Comparison of ENCODE assay signal across 21 cellular contexts in genomic region chr9:71442937-71443336, GRCh38.
A peak's percentile ranks its signal among the peaks of the same experiment; 100 is the strongest.
DNase-seq lines count a peak whose midpoint lies in the region; ATAC-seq, FAIRE-seq and TF ChIP-seq lines count a peak whose summit lies in the region.
"Had no signal": no experiment of that assay in that cellular context is flagged by ENCODE, and none has a peak within 500 bp of the region (broad histone marks: within the 10 kb centered on the region; RNA-seq: fewer than 3 reads in every experiment).

No MANE protein-coding gene starts in this region.

- H3K4me1 Mint-ChIP-seq in astrocyte (ENCODE audit: low read depth, unreplicated experiment): no peaks in the 10 kb centered on the region

- no peaks in the 10 kb centered on the region for H3K36me3 Mint-ChIP-seq in astrocyte (ENCODE audit: low read depth, unreplicated experiment)
- H3K36me3 Mint-ChIP-seq: CD4-positive, alpha-beta memory T cell had no signal

- in situ Hi-C loops in HepG2 (cut with HindIII; ENCODE audit: extremely low pct_ligation_motif_present, low pct_unique_long_range_greater_than_20kb): no loop called here
- in situ Hi-C loops in GM13977 (cut with MboI; ENCODE audit: low pct_unique_long_range_greater_than_20kb, low sequenced_read_pairs, unreplicated experiment): no loop called here

- intact Hi-C loops in HepG2 (cut with micrococcal nuclease; ENCODE audit: unreplicated experiment): no loop called here
- intact Hi-C loops in right lobe of liver (cut with DNase I): no loop called here
- intact Hi-C loops in Right ventricle myocardium superior (cut with DNase I): no loop called here

- no peak for TF ChIP-seq POLR2A in HepG2 (IDR thresholded peaks at IDR 0.05; ENCODE audit: insufficient read depth in 1 of 2, low read depth in 2 of 2, low read length in 2 of 2)
- TF ChIP-seq POLR2A in right lobe of liver (IDR thresholded peaks at IDR 0.05): no peak

- H3K27ac Mint-ChIP-seq in astrocyte (ENCODE audit: unreplicated experiment): no peak overlapping the region
- H3K27ac Mint-ChIP-seq: CD4-positive, alpha-beta memory T cell; GM23338 had no signal

- H3K4me1 ChIP-seq in HepG2 (ENCODE audit: insufficient read depth, low read length) (0 out of 2 replicates have a peak, but pooled peaks cover 7% of the 10 kb centered on the region), right lobe of liver (peaks cover 0 to 4% (median 0%) of the 10 kb centered on the region in 4 donors), astrocyte (ENCODE audit: insufficient read depth, low read length) (no peaks in the 10 kb centered on the region), small intestine (ENCODE audit: control insufficient read depth in 2 of 2, insufficient read depth in 1 of 2, low read depth in 1 of 2, low read length in 1 of 2) (peaks cover 0 to 4% of the 10 kb centered on the region in 2 donors)
- H3K4me1 ChIP-seq: HAP-1 had no signal

- no peaks in the 10 kb centered on the region for H4K20me1 ChIP-seq in HepG2 (ENCODE audit: insufficient read depth, low read length)
- no peaks in the 10 kb centered on the region for H4K20me1 ChIP-seq in astrocyte (ENCODE audit: insufficient read depth, low read length)

- H3K27ac ChIP-seq in HepG2 (ENCODE audit: extremely low read length, insufficient read depth, low read length) (no peak overlapping the region), right lobe of liver (no peak overlapping the region), astrocyte (ENCODE audit: low read depth, low read length) (no peak overlapping the region), small intestine (ENCODE audit: low read depth in 1 of 2, low read length in 1 of 2) (no peak overlapping the region)
- H3K27ac ChIP-seq: 22Rv1 had no signal

- TF ChIP-seq CTCF in HepG2 (CRISPR knock-in tag; IDR thresholded peaks at IDR 0.05) (no peak), right lobe of liver (IDR thresholded peaks at IDR 0.05) (no peak), astrocyte (IDR thresholded peaks at IDR 0.05; ENCODE audit: insufficient read depth, low read depth, low read length) (no peak), GM13977 (IDR thresholded peaks at IDR 0.05; ENCODE audit: extremely low read depth, insufficient read depth, missing control alignments) (no peak)

- H3K36me3 ChIP-seq in HepG2 (replicated peaks in 1 of 2; ENCODE audit: control insufficient read depth in 1 of 2, insufficient read depth in 2 of 2, low read length in 2 of 2) (no peaks in the 10 kb centered on the region), right lobe of liver (no peaks in the 10 kb centered on the region), astrocyte (ENCODE audit: insufficient read depth, low read length) (no peaks in the 10 kb centered on the region), small intestine (ENCODE audit: control insufficient read depth in 2 of 2, insufficient read depth in 2 of 2, low read length in 2 of 2) (no peaks in the 10 kb centered on the region)
- H3K36me3 ChIP-seq: HAP-1 had no signal

- H3K9me3 Mint-ChIP-seq in astrocyte (ENCODE audit: unreplicated experiment): no peaks in the 10 kb centered on the region
- H3K9me3 Mint-ChIP-seq: GM23338 had no signal

- H3K27me3 Mint-ChIP-seq in astrocyte (ENCODE audit: low read depth, unreplicated experiment): peaks cover 12% of the 10 kb centered on the region

- FAIRE-seq in HepG2 (lab: Jason Lieb, UNC) (no peak), astrocyte (lab: Jason Lieb, UNC) (peak; percentile 47), endometrium (lab: Jason Lieb, UNC) (peak; percentile 31), small intestine (lab: Jason Lieb, UNC) (peak; percentile 86)
- FAIRE-seq: GM12878, GM18507, H54 had no signal

- no TSS peak for BruUV-seq in HepG2 (replicated peaks; lab: Mats Ljungman, UMichigan)

- ATAC-seq in HepG2 (no peak), right lobe of liver (no peak), Right ventricle myocardium superior (ENCODE audit: poor library complexity) (no peak)
- ATAC-seq: GM12878, GM23338 had no signal

- H3K27me3 ChIP-seq in HepG2 (ENCODE audit: control insufficient read depth in 1 of 2, insufficient read depth in 2 of 2, low read length in 2 of 2) (peaks cover 1 to 19% of the 10 kb centered on the region in 2 experiments; a peak in 3 of 5 replicates), right lobe of liver (peaks cover 0 to 11% of the 10 kb centered on the region in 2 donors), astrocyte (ENCODE audit: insufficient read depth, low read length) (peaks cover 5% of the 10 kb centered on the region), small intestine (ENCODE audit: control insufficient read depth in 2 of 2, insufficient read depth in 2 of 2, low read length in 2 of 2) (peaks cover 0 to 7% of the 10 kb centered on the region in 2 donors)

- POLR2A ChIA-PET in HepG2 (lab: Yijun Ruan, JAX): no interaction called here

- 24% methylated on average over 3 of the region's 3 CpGs for WGBS in HepG2 (ENCODE audit: low lambda C conversion rate)
- 75% methylated on average over 3 of the region's 3 CpGs for WGBS in right lobe of liver (ENCODE audit: insufficient coverage, low coverage, low lambda C conversion rate, missing lambda C conversion rate)
- WGBS in small intestine, 3 donors: 89 to 96% (median 92%) methylated on average over 3 of the region's 3 CpGs

- H3K9ac ChIP-seq in HepG2 (ENCODE audit: insufficient read depth, low read depth, low read length) (no peak overlapping the region), astrocyte (ENCODE audit: low read length) (no peak overlapping the region)

- H3K9me3 ChIP-seq in HepG2 (ENCODE audit: low read length) (no peaks in the 10 kb centered on the region), right lobe of liver (no peaks in the 10 kb centered on the region), astrocyte (ENCODE audit: insufficient read depth, low read depth, low read length) (no peaks in the 10 kb centered on the region), small intestine (ENCODE audit: control insufficient read depth, low read depth) (no peaks in the 10 kb centered on the region)
- H3K9me3 ChIP-seq: HAP-1 had no signal

- TF ChIP-seq EP300 in HepG2 (IDR thresholded peaks at IDR 0.05; ENCODE audit: low read depth in 2 of 2, low read length in 2 of 2) (no peak), HepG2 (CRISPR knock-in tag; IDR thresholded peaks at IDR 0.05; ENCODE audit: borderline replicate concordance) (no peak)

- H3K4me3 ChIP-seq in HepG2 (replicated peaks in 1 of 3; ENCODE audit: insufficient read depth in 1 of 3, low read depth in 2 of 3, low read length in 3 of 3) (no peak overlapping the region), right lobe of liver (no peak overlapping the region), astrocyte (ENCODE audit: insufficient read depth, low read depth, low read length) (no peak overlapping the region), small intestine (ENCODE audit: low read depth in 1 of 2, low read length in 2 of 2) (no peak overlapping the region)
- H3K4me3 ChIP-seq: GM12878, GM23338, HAP-1 had no signal

- CTCF ChIA-PET in HepG2 (lab: Yijun Ruan, JAX; ENCODE audit: low intra/inter-chr PET ratio, low total read pairs): no interaction called here

- no peak for TF ChIP-seq RAD21 in HepG2 (CRISPR knock-in tag; IDR thresholded peaks at IDR 0.05)

- H2AFZ ChIP-seq in HepG2 (ENCODE audit: low read length) (no peak overlapping the region), astrocyte (ENCODE audit: low read depth, low read length) (no peak overlapping the region)
- H2AFZ ChIP-seq: GM23338 had no signal

- H3K4me2 ChIP-seq in HepG2 (ENCODE audit: low read depth, low read length): no peak overlapping the region
- H3K4me2 ChIP-seq in astrocyte (ENCODE audit: low read length): no peak overlapping the region
- H3K4me2 ChIP-seq: GM23338 had no signal

- no peaks in the 10 kb centered on the region for H3K79me2 ChIP-seq in HepG2 (ENCODE audit: insufficient read depth, low read length)
- H3K79me2 ChIP-seq in astrocyte (ENCODE audit: insufficient read depth, low read length): no peaks in the 10 kb centered on the region

- no peak overlapping the region for H3K4me3 Mint-ChIP-seq in astrocyte (ENCODE audit: unreplicated experiment)
- H3K4me3 Mint-ChIP-seq: CD4-positive, alpha-beta memory T cell; GM23338 had no signal

- DNase-seq in HepG2 (ENCODE audit: low spot score) (no peak), right lobe of liver (no peak), astrocyte (ENCODE audit: low read depth) (no peak), small intestine (no peak), Right ventricle myocardium superior (no peak), DMS79 (lab: John Stamatoyannopoulos, UW) (no peak), GM13977 (ENCODE audit: low spot score) (no peak)
- DNase-seq: C1 segment of cervical spinal cord; Calu3; CD4-positive, alpha-beta memory T cell; COR-L47; DMS53; DND-41; GDM1 had no signal

TF ChIP-seq in HepG2, 621 proteins besides CTCF, POLR2A, EP300 and RAD21:
- TF ChIP-seq CEBPB (IDR thresholded peaks at IDR 0.05; ENCODE audit: borderline replicate concordance, low read depth, low read length) (peak; percentile 30; the same call in 1 of the 2 replicates), ATF7 (IDR thresholded peaks at IDR 0.05) (peak; percentile 62), ATF7 (CRISPR knock-in tag; IDR thresholded peaks at IDR 0.05) (no peak), ZNF260 (CRISPR knock-in tag; IDR thresholded peaks at IDR 0.05; ENCODE audit: borderline replicate concordance, low read depth) (no peak)
